In genomic region chr5:34014614-34015013, GRCh38 we compare ENCODE assay signal across 33 cellular contexts. TPM values are rescaled to one million over a fixed set of nuclear protein-coding genes. Genes with fewer than 3 reads are reported as not detected.
"Had no signal": no experiment of that assay in that cellular context is flagged by ENCODE, and none has a peak within 500 bp of the region (broad histone marks: within the 10 kb centered on the region; RNA-seq: fewer than 3 reads in every experiment).

No MANE protein-coding gene starts in this region.

- DNase-seq: activated CD4-positive, alpha-beta T cell treated with anti-CD3 and anti-CD28 coated beads, Interleukin-2, amount 50 U/mL, for 1 hour; activated CD8-positive, alpha-beta memory T cell treated with anti-CD3 and anti-CD28 coated beads, Interleukin-2, amount 50 U/mL, for 48 hours; activated effector memory CD4-positive, alpha-beta T cell treated with Interleukin-2 at 50 U/mL for 16 hours; activated naive CD4-positive, alpha-beta T cell treated with Interleukin-2 at 50 U/mL for 16 hours; activated T-cell treated with anti-CD3 and anti-CD28 coated beads, Interleukin-2, amount 50 U/mL, for 4 hours; cerebellar nuclear complex; dorsolateral prefrontal cortex; effector memory CD4-positive, alpha-beta T cell; gastrocnemius medialis; left ventricle myocardium superior; naive B cell; nephron progenitor cell; right lobe of liver; SK-N-SH; stimulated activated naive CD4-positive, alpha-beta T cell; SW 1271; T-helper 9 cell; tibial artery; WERI-Rb-1 had no signal

- H3K36me3 ChIP-seq: ascending aorta, cardiac muscle cell, gastrocnemius medialis, neutrophil, right lobe of liver, suprapubic skin, tibial artery, WERI-Rb-1 had no signal

- H3K9me3 ChIP-seq: ascending aorta, gastrocnemius medialis, neutrophil, right lobe of liver, SK-N-SH, suprapubic skin, tibial artery had no signal

- H3K9me3 Mint-ChIP-seq: activated T-cell treated with anti-CD3 and anti-CD28 coated beads, Interleukin-2, amount 50 U/mL, for 4 hours; brain had no signal

- ATAC-seq: gastrocnemius medialis, left ventricle myocardium superior, right lobe of liver had no signal

- H3K27me3 Mint-ChIP-seq: activated naive CD8-positive, alpha-beta T cell; brain had no signal

- H3K4me3 ChIP-seq: ascending aorta, cardiac muscle cell, coronary artery, dorsolateral prefrontal cortex, gastrocnemius medialis, right lobe of liver, skin epidermis, suprapubic skin, tibial artery had no signal

- H3K4me1 ChIP-seq: gastrocnemius medialis, suprapubic skin had no signal

- H3K27ac Mint-ChIP-seq: activated naive CD8-positive, alpha-beta T cell; naive B cell; nephron progenitor cell; T-helper 1 cell treated with Interleukin-12 subunit alpha and Interleukin-12 subunit beta and Interleukin-4 antibody, amounts not matched to agents 30 μg/mL and 1 μg/mL, for 36 hours had no signal

- H3K4me3 Mint-ChIP-seq: activated naive CD8-positive, alpha-beta T cell; activated T-cell treated with anti-CD3 and anti-CD28 coated beads, Interleukin-2, amount 50 U/mL, for 4 hours; brain; naive B cell; nephron progenitor cell; T-helper 1 cell treated with Interleukin-12 subunit alpha and Interleukin-12 subunit beta and Interleukin-4 antibody, amounts not matched to agents 30 μg/mL and 1 μg/mL, for 36 hours had no signal

RNA-seq across cellular contexts. Expression of gene SLC45A2, which starts 30.1 kb away (rescaled TPM):
- total RNA-seq: activated T-cell treated with anti-CD3 and anti-CD28 coated beads, Interleukin-2, amount 50 U/mL, for 4 hours; ascending aorta; cardiac muscle cell; epithelial cell of proximal tubule; gastrocnemius medialis; left ventricle myocardium superior; mesenteric fat pad; osteocyte; posterior vena cava; ureter had no signal
